In the genomic region with DNA sequence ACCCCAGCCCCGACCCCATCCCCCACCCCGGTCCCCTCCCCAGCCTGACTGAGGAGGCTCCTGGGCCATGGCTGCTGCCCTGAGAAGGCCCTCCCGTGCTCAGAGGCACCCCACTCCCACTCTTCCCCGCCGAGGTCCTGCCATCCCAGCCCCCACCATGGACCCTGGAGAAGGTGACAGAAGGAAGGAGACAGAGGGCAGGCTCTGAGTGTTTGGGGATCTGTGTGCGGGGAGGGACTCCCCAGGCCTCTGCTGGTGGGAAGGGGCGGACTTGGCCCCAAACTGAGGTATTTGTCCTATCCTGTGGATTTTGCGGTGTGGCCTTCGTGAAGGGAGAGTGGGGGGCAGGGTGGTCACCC, we compare ENCODE assay signal across 25 cellular contexts. TPM values are rescaled to one million over a fixed set of nuclear protein-coding genes. Genes with fewer than 3 reads are reported as not detected.
DNase-seq lines count a peak whose midpoint lies in the region; ATAC-seq and TF ChIP-seq lines count a peak whose summit lies in the region.
"Had no signal": no experiment of that assay in that cellular context is flagged by ENCODE, and none has a peak within 500 bp of the region (broad histone marks: within the 10 kb centered on the region; RNA-seq: fewer than 3 reads in every experiment).

No MANE protein-coding gene starts in this region.

- DNase-seq in A673 (ENCODE audit: low spot score): no peak
- peak; percentile 25 for DNase-seq in G401 (ENCODE audit: low spot score)
- no peak for DNase-seq in effector memory CD8-positive, alpha-beta T cell
- DNase-seq in osteoblast (ENCODE audit: insufficient read length, low spot score, missing footprints): peak; percentile 79
- no peak for DNase-seq in NOMO-1 treated with DMSO at 0.1 percent for 48 hours (lab: John Stamatoyannopoulos, UW; ENCODE audit: unreplicated experiment)
- no peak for DNase-seq in H9
- DNase-seq in stimulated activated naive CD4-positive, alpha-beta T cell treated with Interleukin-2 at 50 U/mL for 16 hours (lab: John Stamatoyannopoulos, UW): no peak
- DNase-seq: activated T-cell treated with anti-CD3 and anti-CD28 coated beads for 4 hours; amygdala; DMS79; HCEC 1CT; Karpas-422; NCI-H1048; NCI-H187 treated with DMSO at 0.1 percent for 48 hours; NCI-H2227 treated with DMSO at 0.1 percent for 48 hours; NCI-H774; PC-3; stimulated activated CD4-positive, alpha-beta T cell treated with anti-CD3 and anti-CD28 coated beads, Interleukin-4, amount 100 ng/mL, for 1 hour; substantia nigra had no signal

- H3K9ac ChIP-seq in H9 (ENCODE audit: extremely low read depth, insufficient read length, low read length): no peak overlapping the region

- no peak overlapping the region for H4K5ac ChIP-seq in H9 (ENCODE audit: insufficient read length, low read depth, low read length)

- H4K20me1 ChIP-seq in osteoblast (ENCODE audit: insufficient read depth, low read length) (no peaks in the 10 kb centered on the region), H9 (ENCODE audit: control insufficient read depth, insufficient read depth, insufficient read length) (no peaks in the 10 kb centered on the region)

- H4K8ac ChIP-seq in H9 (replicated peaks; ENCODE audit: insufficient read length, low read depth, low read length): no peak overlapping the region

- no peak overlapping the region for H2AK5ac ChIP-seq in H9 (ENCODE audit: insufficient read length, low read length)

- no peak overlapping the region; the same call in 1 of the 2 replicates for H3K14ac ChIP-seq in H9 (ENCODE audit: insufficient read depth, low read length)

- H3K36me3 ChIP-seq in A673 (ENCODE audit: insufficient read depth, low read length, poor library complexity, severe bottlenecking) (no peaks in the 10 kb centered on the region), osteoblast (ENCODE audit: insufficient read depth, low read length) (no peaks in the 10 kb centered on the region)
- H3K36me3 ChIP-seq: vagina had no signal

- TF ChIP-seq CTCF in A673 (conservative IDR thresholded peaks at IDR 0.05; ENCODE audit: low read depth, low read length): no peak
- TF ChIP-seq CTCF in osteoblast (IDR thresholded peaks at IDR 0.05; ENCODE audit: extremely low read depth, low read depth, low read length): no peak
- no peak for TF ChIP-seq CTCF in H9 (conservative IDR thresholded peaks at IDR 0.05)

- H3K4me1 Mint-ChIP-seq in effector memory CD8-positive, alpha-beta T cell (ENCODE audit: low read depth in 2 of 2): peaks cover 11 to 20% of the 10 kb centered on the region in 2 donors
- H3K4me1 Mint-ChIP-seq in activated T-helper 17 cell treated with anti-CD3 and anti-CD28 coated beads, Interleukin-2, amount 50 U/mL, for 72 hours: peaks cover 10% of the 10 kb centered on the region
- peaks cover 16 to 31% of the 10 kb centered on the region in 2 experiments for H3K4me1 Mint-ChIP-seq in H9

- POLR2A ChIA-PET in A673 (lab: Charles Lee; ENCODE audit: low non-redundant PET): no interaction called here

- no peak overlapping the region for H3K56ac ChIP-seq in H9 (ENCODE audit: insufficient read length, low read depth, low read length)

- H3K18ac ChIP-seq in H9 (ENCODE audit: insufficient read length, low read depth, low read length): no peak overlapping the region

- H3K4me3 ChIP-seq in A673 (ENCODE audit: low read depth, low read length, poor library complexity, severe bottlenecking) (no peak overlapping the region), osteoblast (ENCODE audit: insufficient read depth, low read length) (no peak overlapping the region)
- H3K4me3 ChIP-seq: smooth muscle cell, vagina had no signal

- H3K36me3 Mint-ChIP-seq in effector memory CD8-positive, alpha-beta T cell (ENCODE audit: insufficient read depth): peaks cover 11% of the 10 kb centered on the region
- H3K36me3 Mint-ChIP-seq in activated T-helper 17 cell treated with anti-CD3 and anti-CD28 coated beads, Interleukin-2, amount 50 U/mL, for 72 hours (ENCODE audit: low read depth): no peaks in the 10 kb centered on the region
- no peaks in the 10 kb centered on the region for H3K36me3 Mint-ChIP-seq in H9 (ENCODE audit: insufficient read depth in 1 of 3, low read depth in 3 of 3)

- no peak for ATAC-seq in effector memory CD8-positive, alpha-beta T cell (replicated peaks)
- no peak for ATAC-seq in activated T-helper 17 cell treated with anti-CD3 and anti-CD28 coated beads, Interleukin-2, amount 50 U/mL, for 72 hours (replicated peaks)
- ATAC-seq: PC-3 had no signal

- no peak overlapping the region for H3K23ac ChIP-seq in H9 (ENCODE audit: insufficient read length, low read depth, low read length)

- H3T11ph ChIP-seq in H9 (ENCODE audit: low read length): no peak overlapping the region

- CTCF ChIA-PET in A673 (lab: Charles Lee): no interaction called here

- intact Hi-C loops in A673 (cut with micrococcal nuclease; ENCODE audit: unreplicated experiment): no loop called here

- H3K27me3 Mint-ChIP-seq in effector memory CD8-positive, alpha-beta T cell: no peaks in the 10 kb centered on the region
- no peaks in the 10 kb centered on the region for H3K27me3 Mint-ChIP-seq in activated T-helper 17 cell treated with anti-CD3 and anti-CD28 coated beads, Interleukin-2, amount 50 U/mL, for 72 hours
- peaks cover 12% of the 10 kb centered on the region for H3K27me3 Mint-ChIP-seq in H9 (ENCODE audit: low read depth)

- H3K79me2 ChIP-seq in osteoblast (ENCODE audit: insufficient read depth, low read length): no peaks in the 10 kb centered on the region
- no peaks in the 10 kb centered on the region for H3K79me2 ChIP-seq in H9 (ENCODE audit: insufficient read depth, low read length)

- BruUV-seq in A673 (replicated peaks; lab: Mats Ljungman, UMichigan): no TSS peak

- H2AFZ ChIP-seq in osteoblast (ENCODE audit: low read length) (no peak overlapping the region), H9 (ENCODE audit: low read length) (no peak overlapping the region)

- no peak overlapping the region for H2BK12ac ChIP-seq in H9 (ENCODE audit: insufficient read length, low read depth, low read length)

- no peak overlapping the region for H2BK120ac ChIP-seq in H9 (ENCODE audit: low read depth, low read length, poor library complexity, severe bottlenecking)

- no peak overlapping the region for H3K4ac ChIP-seq in H9 (ENCODE audit: low read depth, low read length)

- in situ Hi-C loops in G401 (cut with HindIII; ENCODE audit: low sequenced_read_pairs): no loop called here

- WGBS in H9 (ENCODE audit: extremely low coverage, insufficient read length, low lambda C conversion rate): no CpG with 5 or more reads among the region's 9 CpGs

- no peak overlapping the region for H2BK20ac ChIP-seq in H9 (ENCODE audit: low read depth, low read length, poor library complexity, severe bottlenecking)

- H3K4me1 ChIP-seq in A673 (ENCODE audit: insufficient read depth, low read length, poor library complexity, severe bottlenecking): peaks cover 44% of the 10 kb centered on the region
- peaks cover 13% of the 10 kb centered on the region for H3K4me1 ChIP-seq in osteoblast (ENCODE audit: insufficient read depth, low read length)
- 0 out of 2 replicates have a peak, but pooled peaks cover 4% of the 10 kb centered on the region for H3K4me1 ChIP-seq in H9 (ENCODE audit: insufficient read depth, low read length)

- H3K4me2 ChIP-seq in osteoblast (ENCODE audit: insufficient read depth, low read length) (no peak overlapping the region), H9 (ENCODE audit: insufficient read depth, insufficient read length, low read length) (no peak overlapping the region)
- H3K4me2 ChIP-seq: smooth muscle cell had no signal

- H2BK15ac ChIP-seq in H9 (ENCODE audit: low read depth, low read length): no peak overlapping the region

- H3K27me3 ChIP-seq in A673 (replicated peaks; ENCODE audit: insufficient read depth, low read depth, low read length, poor library complexity) (no peaks in the 10 kb centered on the region), osteoblast (ENCODE audit: insufficient read depth, low read length) (no peaks in the 10 kb centered on the region), H9 (ENCODE audit: insufficient read depth, low read length) (no peaks in the 10 kb centered on the region)
- H3K27me3 ChIP-seq: vagina had no signal

- H2BK5ac ChIP-seq in H9 (ENCODE audit: insufficient read length, low read length): no peak overlapping the region

- no peak overlapping the region for H3K4me3 Mint-ChIP-seq in effector memory CD8-positive, alpha-beta T cell
- no peak overlapping the region for H3K4me3 Mint-ChIP-seq in activated T-helper 17 cell treated with anti-CD3 and anti-CD28 coated beads, Interleukin-2, amount 50 U/mL, for 72 hours
- no peak overlapping the region for H3K4me3 Mint-ChIP-seq in H9
- H3K4me3 Mint-ChIP-seq: neural crest cell; T-helper 1 cell treated with Interleukin-12 subunit alpha and Interleukin-12 subunit beta and Interleukin-4 antibody, amounts not matched to agents 30 μg/mL and 1 μg/mL, for 36 hours had no signal

- H3K9me3 ChIP-seq in A673 (ENCODE audit: low read depth, low read length, poor library complexity, severe bottlenecking) (no peaks in the 10 kb centered on the region), osteoblast (ENCODE audit: low read depth, low read length) (no peaks in the 10 kb centered on the region), H9 (ENCODE audit: control insufficient read depth, low read depth, low read length) (no peaks in the 10 kb centered on the region)
- H3K9me3 ChIP-seq: vagina had no signal

- peaks cover 2% of the 10 kb centered on the region for H3K23me2 ChIP-seq in H9 (ENCODE audit: insufficient read length, low read depth, low read length, poor library complexity, severe bottlenecking)

- peak overlapping the region; percentile 49 to 93 for H3K27ac Mint-ChIP-seq in effector memory CD8-positive, alpha-beta T cell
- H3K27ac Mint-ChIP-seq in activated T-helper 17 cell treated with anti-CD3 and anti-CD28 coated beads, Interleukin-2, amount 50 U/mL, for 72 hours: no peak overlapping the region
- no peak overlapping the region; a peak in 1 of 7 replicates for H3K27ac Mint-ChIP-seq in H9
- H3K27ac Mint-ChIP-seq: progenitor cell of endocrine pancreas had no signal

- H3K27ac ChIP-seq in A673 (ENCODE audit: low read depth, low read length, poor library complexity, severe bottlenecking) (peak overlapping the region; percentile 23), osteoblast (ENCODE audit: low read depth, low read length) (no peak overlapping the region), H9 (ENCODE audit: insufficient read length, low read depth, low read length) (no peak overlapping the region)
- H3K27ac ChIP-seq: vagina had no signal

- H4K91ac ChIP-seq in H9 (ENCODE audit: insufficient read length, low read depth, low read length): no peak overlapping the region

- no peaks in the 10 kb centered on the region for H3K79me1 ChIP-seq in H9 (ENCODE audit: insufficient read depth, low read depth, low read length, poor library complexity, severe bottlenecking)

- no peaks in the 10 kb centered on the region for H3K9me3 Mint-ChIP-seq in effector memory CD8-positive, alpha-beta T cell
- H3K9me3 Mint-ChIP-seq in activated T-helper 17 cell treated with anti-CD3 and anti-CD28 coated beads, Interleukin-2, amount 50 U/mL, for 72 hours: no peaks in the 10 kb centered on the region
- no peaks in the 10 kb centered on the region for H3K9me3 Mint-ChIP-seq in H9
- H3K9me3 Mint-ChIP-seq: neural crest cell; T-helper 1 cell treated with Interleukin-12 subunit alpha and Interleukin-12 subunit beta and Interleukin-4 antibody, amounts not matched to agents 30 μg/mL and 1 μg/mL, for 36 hours had no signal

RNA-seq across cellular contexts. Expression of gene PWWP2B, which starts 53.4 kb away (rescaled TPM):
- total RNA-seq in A673 (2021) (18.6 and 21.2 TPM in 2 replicates), osteoblast (15.3 and 18.5 TPM in 2 replicates), H9 (2021) (9.5 and 10.0 TPM in 2 replicates)
- total RNA-seq in G401 (2014; rRNA removed; shearing (Covaris generic)): 24.5 and 27.6 TPM in 2 replicates
- 1 to 10 TPM; 1.5 to 3.1 TPM for total RNA-seq in activated T-helper 17 cell treated with anti-CD3 and anti-CD28 coated beads, Interleukin-2, amount 50 U/mL, for 72 hours

Comparison
In these comparisons a context has a peak if more than half of its experiments do, and no peak if none do; other contexts are left out.
1. DNase-seq: peak in G401 (single experiment) and osteoblast (single experiment); none in A673 (single experiment), effector memory CD8-positive, alpha-beta T cell (0 of 3), NOMO-1 treated with DMSO at 0.1 percent for 48 hours (single experiment), H9 (single experiment) and stimulated activated naive CD4-positive, alpha-beta T cell treated with Interleukin-2 at 50 U/mL for 16 hours (single experiment).
2. H3K27ac Mint-ChIP-seq: peak in effector memory CD8-positive, alpha-beta T cell (2 of 2); none in activated T-helper 17 cell treated with anti-CD3 and anti-CD28 coated beads, Interleukin-2, amount 50 U/mL, for 72 hours (single experiment) and H9 (0 of 3).